3 cellular contexts compared by ENCODE assay signal in the genomic region with DNA sequence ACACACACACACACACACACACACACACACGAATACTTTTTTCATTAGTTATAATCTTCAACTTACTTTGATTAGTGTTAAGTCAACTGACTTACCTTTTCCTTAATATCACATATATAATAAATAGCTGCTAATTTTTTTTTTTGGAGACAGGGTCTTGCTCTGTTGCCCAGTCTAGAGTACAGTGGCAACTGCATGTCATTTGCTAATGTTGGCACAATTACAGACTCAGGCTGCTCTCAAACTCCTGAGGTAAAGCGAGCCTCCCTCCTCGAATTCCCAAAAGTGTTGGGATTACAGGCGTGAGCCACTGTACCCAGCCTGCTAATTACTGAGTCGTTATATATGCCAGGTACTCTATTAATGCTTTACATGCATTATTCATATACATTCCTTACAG.
TF ChIP-seq lines count a peak whose summit lies in the region.

No MANE protein-coding gene starts in this region.

TF ChIP-seq in HepG2, 621 proteins besides CTCF, POLR2A, EP300 and RAD21:
- TF ChIP-seq, protein P1, sequence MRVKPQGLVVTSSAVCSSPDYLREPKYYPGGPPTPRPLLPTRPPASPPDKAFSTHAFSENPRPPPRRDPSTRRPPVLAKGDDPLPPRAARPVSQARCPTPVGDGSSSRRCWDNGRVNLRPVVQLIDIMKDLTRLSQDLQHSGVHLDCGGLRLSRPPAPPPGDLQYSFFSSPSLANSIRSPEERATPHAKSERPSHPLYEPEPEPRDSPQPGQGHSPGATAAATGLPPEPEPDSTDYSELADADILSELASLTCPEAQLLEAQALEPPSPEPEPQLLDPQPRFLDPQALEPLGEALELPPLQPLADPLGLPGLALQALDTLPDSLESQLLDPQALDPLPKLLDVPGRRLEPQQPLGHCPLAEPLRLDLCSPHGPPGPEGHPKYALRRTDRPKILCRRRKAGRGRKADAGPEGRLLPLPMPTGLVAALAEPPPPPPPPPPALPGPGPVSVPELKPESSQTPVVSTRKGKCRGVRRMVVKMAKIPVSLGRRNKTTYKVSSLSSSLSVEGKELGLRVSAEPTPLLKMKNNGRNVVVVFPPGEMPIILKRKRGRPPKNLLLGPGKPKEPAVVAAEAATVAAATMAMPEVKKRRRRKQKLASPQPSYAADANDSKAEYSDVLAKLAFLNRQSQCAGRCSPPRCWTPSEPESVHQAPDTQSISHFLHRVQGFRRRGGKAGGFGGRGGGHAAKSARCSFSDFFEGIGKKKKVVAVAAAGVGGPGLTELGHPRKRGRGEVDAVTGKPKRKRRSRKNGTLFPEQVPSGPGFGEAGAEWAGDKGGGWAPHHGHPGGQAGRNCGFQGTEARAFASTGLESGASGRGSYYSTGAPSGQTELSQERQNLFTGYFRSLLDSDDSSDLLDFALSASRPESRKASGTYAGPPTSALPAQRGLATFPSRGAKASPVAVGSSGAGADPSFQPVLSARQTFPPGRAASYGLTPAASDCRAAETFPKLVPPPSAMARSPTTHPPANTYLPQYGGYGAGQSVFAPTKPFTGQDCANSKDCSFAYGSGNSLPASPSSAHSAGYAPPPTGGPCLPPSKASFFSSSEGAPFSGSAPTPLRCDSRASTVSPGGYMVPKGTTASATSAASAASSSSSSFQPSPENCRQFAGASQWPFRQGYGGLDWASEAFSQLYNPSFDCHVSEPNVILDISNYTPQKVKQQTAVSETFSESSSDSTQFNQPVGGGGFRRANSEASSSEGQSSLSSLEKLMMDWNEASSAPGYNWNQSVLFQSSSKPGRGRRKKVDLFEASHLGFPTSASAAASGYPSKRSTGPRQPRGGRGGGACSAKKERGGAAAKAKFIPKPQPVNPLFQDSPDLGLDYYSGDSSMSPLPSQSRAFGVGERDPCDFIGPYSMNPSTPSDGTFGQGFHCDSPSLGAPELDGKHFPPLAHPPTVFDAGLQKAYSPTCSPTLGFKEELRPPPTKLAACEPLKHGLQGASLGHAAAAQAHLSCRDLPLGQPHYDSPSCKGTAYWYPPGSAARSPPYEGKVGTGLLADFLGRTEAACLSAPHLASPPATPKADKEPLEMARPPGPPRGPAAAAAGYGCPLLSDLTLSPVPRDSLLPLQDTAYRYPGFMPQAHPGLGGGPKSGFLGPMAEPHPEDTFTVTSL (CRISPR knock-in tag; IDR thresholded peaks at IDR 0.05; ENCODE audit: borderline replicate concordance): no peak
- peak; percentile 45; the same call in 1 of the 2 replicates for TF ChIP-seq ZNF121 (CRISPR knock-in tag; IDR thresholded peaks at IDR 0.05)

TF ChIP-seq in WTC11, 78 proteins besides CTCF, POLR2A, EP300 and RAD21:
- TF ChIP-seq ZNF121 (CRISPR knock-in tag; IDR thresholded peaks at IDR 0.05) (peak; percentile 59; the same call in 1 of the 2 replicates), RELA (CRISPR knock-in tag; IDR thresholded peaks at IDR 0.05; ENCODE audit: borderline replicate concordance) (no peak)

TF ChIP-seq in SK-N-SH, 30 proteins besides CTCF, POLR2A, EP300 and RAD21:
- TF ChIP-seq TCF12 (IDR thresholded peaks at IDR 0.05) (no peak), GATA2 (CRISPR knock-in tag; IDR thresholded peaks at IDR 0.05) (no peak), SIN3A (IDR thresholded peaks at IDR 0.05; ENCODE audit: borderline replicate concordance, low read depth, low read length) (no peak), SMC3 (IDR thresholded peaks at IDR 0.05; ENCODE audit: low read depth, low read length) (no peak), ELF1 (IDR thresholded peaks at IDR 0.05) (no peak), TEAD4 (IDR thresholded peaks at IDR 0.05; ENCODE audit: borderline replicate concordance, insufficient read depth) (no peak), GABPA (IDR thresholded peaks at IDR 0.05; ENCODE audit: low read depth) (no peak), EZH2phosphoT487 (IDR thresholded peaks at IDR 0.05; ENCODE audit: borderline replicate concordance, low read depth) (no peak)
- TF ChIP-seq, protein P2, sequence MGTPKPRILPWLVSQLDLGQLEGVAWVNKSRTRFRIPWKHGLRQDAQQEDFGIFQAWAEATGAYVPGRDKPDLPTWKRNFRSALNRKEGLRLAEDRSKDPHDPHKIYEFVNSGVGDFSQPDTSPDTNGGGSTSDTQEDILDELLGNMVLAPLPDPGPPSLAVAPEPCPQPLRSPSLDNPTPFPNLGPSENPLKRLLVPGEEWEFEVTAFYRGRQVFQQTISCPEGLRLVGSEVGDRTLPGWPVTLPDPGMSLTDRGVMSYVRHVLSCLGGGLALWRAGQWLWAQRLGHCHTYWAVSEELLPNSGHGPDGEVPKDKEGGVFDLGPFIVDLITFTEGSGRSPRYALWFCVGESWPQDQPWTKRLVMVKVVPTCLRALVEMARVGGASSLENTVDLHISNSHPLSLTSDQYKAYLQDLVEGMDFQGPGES (IDR thresholded peaks at IDR 0.05; ENCODE audit: low read depth, low read length): no peak
- TF ChIP-seq, protein P3, sequence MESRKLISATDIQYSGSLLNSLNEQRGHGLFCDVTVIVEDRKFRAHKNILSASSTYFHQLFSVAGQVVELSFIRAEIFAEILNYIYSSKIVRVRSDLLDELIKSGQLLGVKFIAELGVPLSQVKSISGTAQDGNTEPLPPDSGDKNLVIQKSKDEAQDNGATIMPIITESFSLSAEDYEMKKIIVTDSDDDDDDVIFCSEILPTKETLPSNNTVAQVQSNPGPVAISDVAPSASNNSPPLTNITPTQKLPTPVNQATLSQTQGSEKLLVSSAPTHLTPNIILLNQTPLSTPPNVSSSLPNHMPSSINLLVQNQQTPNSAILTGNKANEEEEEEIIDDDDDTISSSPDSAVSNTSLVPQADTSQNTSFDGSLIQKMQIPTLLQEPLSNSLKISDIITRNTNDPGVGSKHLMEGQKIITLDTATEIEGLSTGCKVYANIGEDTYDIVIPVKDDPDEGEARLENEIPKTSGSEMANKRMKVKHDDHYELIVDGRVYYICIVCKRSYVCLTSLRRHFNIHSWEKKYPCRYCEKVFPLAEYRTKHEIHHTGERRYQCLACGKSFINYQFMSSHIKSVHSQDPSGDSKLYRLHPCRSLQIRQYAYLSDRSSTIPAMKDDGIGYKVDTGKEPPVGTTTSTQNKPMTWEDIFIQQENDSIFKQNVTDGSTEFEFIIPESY (IDR thresholded peaks at IDR 0.05; ENCODE audit: borderline replicate concordance, low read depth): no peak
- TF ChIP-seq, protein P4, sequence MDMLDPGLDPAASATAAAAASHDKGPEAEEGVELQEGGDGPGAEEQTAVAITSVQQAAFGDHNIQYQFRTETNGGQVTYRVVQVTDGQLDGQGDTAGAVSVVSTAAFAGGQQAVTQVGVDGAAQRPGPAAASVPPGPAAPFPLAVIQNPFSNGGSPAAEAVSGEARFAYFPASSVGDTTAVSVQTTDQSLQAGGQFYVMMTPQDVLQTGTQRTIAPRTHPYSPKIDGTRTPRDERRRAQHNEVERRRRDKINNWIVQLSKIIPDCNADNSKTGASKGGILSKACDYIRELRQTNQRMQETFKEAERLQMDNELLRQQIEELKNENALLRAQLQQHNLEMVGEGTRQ (IDR thresholded peaks at IDR 0.05; ENCODE audit: borderline replicate concordance, low read depth, low read length): no peak
